In the genomic region with DNA sequence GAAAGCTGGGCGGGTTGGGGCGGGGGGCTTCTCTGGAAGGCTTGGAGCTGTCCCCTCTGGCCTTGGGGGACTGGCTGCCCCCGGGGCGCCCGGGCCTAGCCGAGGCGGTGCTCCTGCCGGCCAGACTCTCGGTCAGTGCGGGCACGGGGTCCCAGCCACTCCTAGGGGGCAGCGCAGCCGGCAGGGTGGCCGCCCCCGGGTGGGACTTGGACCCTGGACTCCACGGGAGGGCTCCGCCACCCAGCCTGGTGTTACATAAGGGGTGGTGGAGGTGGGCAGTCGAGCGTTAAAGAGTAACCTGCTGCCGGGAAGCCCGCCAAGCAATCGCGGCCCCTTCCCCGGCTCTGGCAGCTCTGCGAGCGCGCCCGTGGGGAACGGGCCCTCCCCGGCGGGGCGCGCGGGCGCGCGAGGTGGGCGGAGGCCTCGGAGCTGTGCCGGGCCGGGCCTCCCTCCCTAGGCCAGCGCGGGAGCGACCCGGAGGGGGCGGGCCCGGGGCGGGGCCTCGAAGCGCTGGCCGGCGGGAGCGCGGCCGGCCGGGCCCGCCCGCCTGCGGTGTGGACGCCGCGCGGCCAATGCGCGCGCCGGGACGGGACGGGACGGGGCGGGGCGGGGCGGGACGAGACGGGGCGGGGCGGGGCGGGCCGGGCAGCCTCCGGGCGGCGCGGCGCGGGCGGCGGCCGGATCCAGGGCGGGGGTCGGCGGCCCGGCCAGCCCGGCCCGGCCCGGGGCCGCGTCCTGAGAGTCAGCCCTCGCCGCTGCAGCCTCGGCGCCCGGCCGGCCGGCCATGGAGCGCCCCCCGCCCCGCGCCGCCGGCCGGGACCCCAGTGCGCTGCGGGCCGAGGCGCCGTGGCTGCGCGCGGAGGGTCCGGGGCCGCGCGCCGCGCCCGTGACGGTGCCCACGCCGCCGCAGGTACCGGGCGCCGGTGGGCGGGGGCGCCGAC, we compare ENCODE assay signal across 8 cellular contexts. TPM values are rescaled to one million over a fixed set of nuclear protein-coding genes. Genes with fewer than 3 reads are reported as not detected.
A peak's percentile ranks its signal among the peaks of the same experiment; 100 is the strongest.
DNase-seq lines count a peak whose midpoint lies in the region; ATAC-seq and TF ChIP-seq lines count a peak whose summit lies in the region.

A gene with protein sequence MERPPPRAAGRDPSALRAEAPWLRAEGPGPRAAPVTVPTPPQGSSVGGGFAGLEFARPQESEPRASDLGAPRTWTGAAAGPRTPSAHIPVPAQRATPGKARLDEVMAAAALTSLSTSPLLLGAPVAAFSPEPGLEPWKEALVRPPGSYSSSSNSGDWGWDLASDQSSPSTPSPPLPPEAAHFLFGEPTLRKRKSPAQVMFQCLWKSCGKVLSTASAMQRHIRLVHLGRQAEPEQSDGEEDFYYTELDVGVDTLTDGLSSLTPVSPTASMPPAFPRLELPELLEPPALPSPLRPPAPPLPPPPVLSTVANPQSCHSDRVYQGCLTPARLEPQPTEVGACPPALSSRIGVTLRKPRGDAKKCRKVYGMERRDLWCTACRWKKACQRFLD (plus strand): TSS at position 648 of the 941 bp plus-strand sequence. CDS start 137 bp downstream, at position 785.

- POLR2A ChIA-PET in HCT116 (lab: Charles Lee) = no interaction called here

- H3K27me3 ChIP-seq in HCT116 (ENCODE audit: insufficient read depth, low read length) (no peaks in the 10 kb centered on the region), gastrocnemius medialis (no peaks in the 10 kb centered on the region)

- H4K20me1 ChIP-seq in HCT116 (ENCODE audit: insufficient read depth) = no peaks in the 10 kb centered on the region

- in situ Hi-C loops in gastrocnemius medialis (cut with MboI; ENCODE audit: low sequenced_read_pairs in 4 of 4) = no loop called here

- H3K36me3 ChIP-seq in HCT116 (ENCODE audit: control insufficient read depth in 1 of 2, insufficient read depth in 2 of 2, low read length in 2 of 2) (peaks cover 3 to 23% of the 10 kb centered on the region in 2 experiments; a peak in 2 of 4 replicates), gastrocnemius medialis (peaks cover 0 to 29% of the 10 kb centered on the region in 2 donors)

- peak; percentile 32 for DNase-seq in GF-D8 (lab: John Stamatoyannopoulos, UW)
- DNase-seq in HCT116 (ENCODE audit: low read depth, low spot score) = no peak
- DNase-seq in NCI-H1694 treated with DMSO at 0.1 percent for 48 hours (lab: John Stamatoyannopoulos, UW) = peak; percentile 41
- DNase-seq in UCSD-AML1 (lab: John Stamatoyannopoulos, UW; ENCODE audit: unreplicated experiment) = peak; percentile 77
- DNase-seq in central memory CD4-positive, alpha-beta T cell = peak; percentile 62
- DNase-seq in iPS-NIHi11 (ENCODE audit: low spot score) = peak; percentile 99
- peak; percentile 54 to 72 for DNase-seq in gastrocnemius medialis

- H3K27ac ChIP-seq in HCT116 (ENCODE audit: low read depth, low read length) = peak within 1 kb of the TSS; percentile 96
- H3K27ac ChIP-seq in gastrocnemius medialis = peak within 1 kb of the TSS; percentile 95 to 99 (median 97)

- CTCF ChIA-PET in HCT116 (lab: Charles Lee) = no interaction called here

- no peaks in the 10 kb centered on the region for H3K9me2 ChIP-seq in HCT116 (ENCODE audit: insufficient read depth)

- TF ChIP-seq RAD21 in HCT116 (IDR thresholded peaks at IDR 0.05; ENCODE audit: low read depth) = no peak

- intact Hi-C loops in HCT116 (cut with micrococcal nuclease) (loop anchor here (10.0 kb wide), 1 partner anchor 125 kb away; a partner anchor contains a TSS), gastrocnemius medialis (cut with DNase I; ENCODE audit: low total_unique reads) (loop anchor here (1.0 to 5.0 kb wide), 5 partner anchors 32 to 156 kb away; a partner anchor contains a TSS)

- TF ChIP-seq CTCF in HCT116 (IDR thresholded peaks at IDR 0.05 in 2 of 3, conservative IDR thresholded peaks at IDR 0.05 in 1 of 3; ENCODE audit: borderline replicate concordance in 1 of 3, insufficient read depth in 1 of 3, low read depth in 2 of 3, low read length in 2 of 3) = no peak
- no peak for TF ChIP-seq CTCF in gastrocnemius medialis (IDR thresholded peaks at IDR 0.05 in 4 of 5, conservative IDR thresholded peaks at IDR 0.05 in 1 of 5)

- RAD21 ChIA-PET in HCT116 (lab: Charles Lee; ENCODE audit: low non-redundant PET in 1 of 2, low total read pairs in 2 of 2, uncharacterized antibody in 2 of 2, unreplicated experiment in 2 of 2) = no interaction called here

- peaks cover 18% of the 10 kb centered on the region for H3K79me2 ChIP-seq in HCT116 (ENCODE audit: insufficient read depth, low read length)

- H3K4me1 ChIP-seq in HCT116 (ENCODE audit: control insufficient read depth in 1 of 2, insufficient read depth in 2 of 2, low read length in 2 of 2) (peaks cover 20 to 50% of the 10 kb centered on the region in 2 experiments; a peak in 3 of 4 replicates), gastrocnemius medialis (peaks cover 17 to 32% of the 10 kb centered on the region in 2 donors)

- no peak within 1 kb of the TSS for H2AFZ ChIP-seq in HCT116 (ENCODE audit: low read depth, low read length, poor library complexity, severe bottlenecking)

- BruUV-seq in HCT116 (replicated peaks; lab: Mats Ljungman, UMichigan) = no TSS peak

- H3K9me3 ChIP-seq in HCT116 (ENCODE audit: control insufficient read depth in 1 of 2, insufficient read depth in 1 of 2, low read depth in 1 of 2, low read length in 2 of 2) (no peaks in the 10 kb centered on the region), gastrocnemius medialis (no peaks in the 10 kb centered on the region)

- TF ChIP-seq POLR2A in HCT116 (IDR thresholded peaks at IDR 0.05; ENCODE audit: borderline replicate concordance, extremely low read depth, insufficient read depth, insufficient read length) (no peak), gastrocnemius medialis (IDR thresholded peaks at IDR 0.05) (peak; percentile 32 to 33)

- H3K4me3 ChIP-seq in HCT116 (replicated peaks in 1 of 2; ENCODE audit: low read depth in 1 of 2, low read length in 2 of 2) (peak within 1 kb of the TSS; percentile 76 to 85), gastrocnemius medialis (peak within 1 kb of the TSS; percentile 58 to 91 (median 74))

- peak; percentile 69 for ATAC-seq in HCT116
- peak; percentile 59 to 67 for ATAC-seq in gastrocnemius medialis
- ATAC-seq in GM19395 (IDR thresholded peaks at IDR 0.05; ENCODE audit: unreplicated experiment) = no peak

- peak within 1 kb of the TSS; percentile 78 for H3K4me2 ChIP-seq in HCT116 (ENCODE audit: low read length)

- peak within 1 kb of the TSS; percentile 89 for H3K9ac ChIP-seq in HCT116 (ENCODE audit: low read length)

TF ChIP-seq in HCT116, 20 proteins besides CTCF, POLR2A, EP300 and RAD21:
- TF ChIP-seq POLR2AphosphoS5 (IDR thresholded peaks at IDR 0.05; ENCODE audit: low read depth, low read length) (0 out of 2 replicates have a peak, but pooled peaks have one; percentile 45), TCF7L2 (IDR thresholded peaks at IDR 0.05; ENCODE audit: borderline replicate concordance, extremely low read depth, insufficient read depth, insufficient read length) (no peak)

RNA-seq across cellular contexts. Expression of the gene that starts here (rescaled TPM):
- total RNA-seq in HCT116 (2021; ENCODE audit: unreplicated experiment) (121 TPM), gastrocnemius medialis (10 to 100 TPM; 26.0 to 58.7 (median 39.1) TPM)
- polyA plus RNA-seq in HCT116 (2012) = 69.7 and 77.1 TPM in 2 replicates
